Comparison of ENCODE assay signal across 13 cellular contexts in the genomic region with DNA sequence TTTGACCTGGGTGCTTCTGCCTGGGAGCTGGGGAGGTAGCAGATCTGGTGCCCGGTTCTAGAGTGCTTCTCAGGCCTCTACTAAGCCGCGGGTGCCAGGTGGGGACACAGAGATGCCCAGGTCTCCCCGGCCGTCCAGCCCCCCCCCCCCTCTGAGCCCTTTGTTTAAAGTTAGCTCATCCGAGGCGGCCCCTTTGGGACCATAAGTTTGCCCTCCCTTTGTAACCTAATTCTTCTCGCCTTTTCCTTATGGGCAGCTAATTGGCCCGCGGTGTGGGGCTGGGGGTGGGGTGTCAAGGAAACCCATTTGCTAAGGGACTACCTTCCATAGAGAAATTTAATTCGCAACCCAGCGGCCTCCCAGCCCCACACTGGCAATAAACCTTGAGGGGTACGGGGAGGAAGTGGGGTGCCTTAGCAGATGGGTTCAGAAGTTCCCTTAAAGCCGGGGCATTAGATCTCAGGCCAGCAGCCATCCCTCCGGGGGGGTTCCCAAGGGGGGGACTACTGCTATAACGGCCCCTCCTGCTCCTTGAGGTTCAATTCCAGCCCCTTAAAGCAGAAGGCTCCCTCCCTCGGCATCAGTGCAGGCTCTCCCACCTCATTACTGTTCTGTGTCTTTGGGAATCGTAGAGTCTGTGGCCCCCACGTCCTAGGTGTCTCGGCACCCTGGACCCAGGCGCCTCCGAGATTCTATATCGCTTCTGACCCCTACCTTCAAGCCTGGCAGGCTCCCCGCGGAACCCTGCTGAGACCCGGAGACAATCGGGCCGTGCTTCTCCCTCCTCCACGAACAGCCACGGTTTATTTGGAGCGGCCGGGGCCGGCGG. TPM values are rescaled to one million over a fixed set of nuclear protein-coding genes. Genes with fewer than 3 reads are reported as not detected.
A peak's percentile ranks its signal among the peaks of the same experiment; 100 is the strongest.
DNase-seq lines count a peak whose midpoint lies in the region; ATAC-seq and TF ChIP-seq lines count a peak whose summit lies in the region.
"Had no signal": no experiment of that assay in that cellular context is flagged by ENCODE, and none has a peak within 500 bp of the region (broad histone marks: within the 10 kb centered on the region; RNA-seq: fewer than 3 reads in every experiment).

No MANE protein-coding gene starts in this region.

- H4K91ac ChIP-seq in H9 (ENCODE audit: insufficient read length, low read depth, low read length), result no peak overlapping the region

- H4K20me1 ChIP-seq in H9 (ENCODE audit: control insufficient read depth, insufficient read depth, insufficient read length) (peaks cover 3% of the 10 kb centered on the region), OCI-LY7 (ENCODE audit: insufficient read depth, low read length) (no peaks in the 10 kb centered on the region; the same call in 1 of the 2 replicates)

- H3K27ac Mint-ChIP-seq in H9, result no peak overlapping the region
- H3K27ac Mint-ChIP-seq in central memory CD8-positive, alpha-beta T cell (ENCODE audit: low read depth), result no peak overlapping the region
- no peak overlapping the region for H3K27ac Mint-ChIP-seq in naive thymus-derived CD8-positive, alpha-beta T cell

- H3K4me1 ChIP-seq in H9 (ENCODE audit: insufficient read depth, low read length), result no peaks in the 10 kb centered on the region
- peaks cover 30 to 55% (median 55%) of the 10 kb centered on the region in 4 donors for H3K4me1 ChIP-seq in transverse colon
- no peaks in the 10 kb centered on the region for H3K4me1 ChIP-seq in OCI-LY7 (ENCODE audit: insufficient read depth, low read length, poor library complexity, severe bottlenecking)

- no peak for TF ChIP-seq POLR2A in transverse colon (IDR thresholded peaks at IDR 0.05)

- CTCF ChIA-PET in OCI-LY7 (lab: Charles Lee; ENCODE audit: unreplicated experiment), result no interaction called here

- no peak overlapping the region for H3K56ac ChIP-seq in H9 (ENCODE audit: insufficient read length, low read depth, low read length)

- no peaks in the 10 kb centered on the region for H3K9me3 ChIP-seq in H9 (ENCODE audit: control insufficient read depth, low read depth, low read length)
- no peaks in the 10 kb centered on the region for H3K9me3 ChIP-seq in transverse colon
- H3K9me3 ChIP-seq in OCI-LY7 (ENCODE audit: low read length), result no peaks in the 10 kb centered on the region
- H3K9me3 ChIP-seq: tibial nerve had no signal

- no peak overlapping the region for H3T11ph ChIP-seq in H9 (ENCODE audit: low read length)

- in situ Hi-C loops in transverse colon (cut with MboI; ENCODE audit: low pct_ligation_motif_present in 1 of 4, low pct_unique_long_range_greater_than_20kb in 1 of 4, low sequenced_read_pairs in 3 of 4), result loop anchor here in 2 of 4 donors (25.0 kb wide), 2 partner anchors 329 to 404 kb away; a partner anchor contains a TSS

- no peak overlapping the region for H2BK20ac ChIP-seq in H9 (ENCODE audit: low read depth, low read length, poor library complexity, severe bottlenecking)

- no peak overlapping the region for H2BK120ac ChIP-seq in H9 (ENCODE audit: low read depth, low read length, poor library complexity, severe bottlenecking)

- WGBS in H9 (ENCODE audit: extremely low coverage, insufficient read length, low lambda C conversion rate), result no CpG with 5 or more reads among the region's 34 CpGs
- WGBS in transverse colon (ENCODE audit: low coverage in 1 of 2), 2 donors, result 12% methylated on average over 34 of the region's 34 CpGs; no CpG with 5 or more reads in 1 of the 2 donors

- no peak overlapping the region for H2BK5ac ChIP-seq in H9 (ENCODE audit: insufficient read length, low read length)

- POLR2A ChIA-PET in naive thymus-derived CD8-positive, alpha-beta T cell (lab: Charles Lee), result no interaction called here
- POLR2A ChIA-PET in OCI-LY7 (lab: Charles Lee), result no interaction called here

- no peaks in the 10 kb centered on the region for H3K9me2 ChIP-seq in OCI-LY7 (ENCODE audit: insufficient read depth, low read length)

- H3K14ac ChIP-seq in H9 (ENCODE audit: insufficient read depth, low read length), result no peak overlapping the region

- H4K8ac ChIP-seq in H9 (replicated peaks; ENCODE audit: insufficient read length, low read depth, low read length), result no peak overlapping the region

- H3K4me3 ChIP-seq in AG10803 (ENCODE audit: low read length) (peak overlapping the region; percentile 68), transverse colon (no peak overlapping the region), OCI-LY7 (ENCODE audit: low read depth, low read length, poor library complexity, severe bottlenecking) (no peak overlapping the region)

- no peak overlapping the region for H3K27ac ChIP-seq in H9 (ENCODE audit: insufficient read length, low read depth, low read length)
- H3K27ac ChIP-seq in transverse colon, result no peak overlapping the region
- no peak overlapping the region for H3K27ac ChIP-seq in OCI-LY7 (ENCODE audit: low read depth, low read length, poor library complexity, severe bottlenecking)
- H3K27ac ChIP-seq: tibial nerve had no signal

- no TSS peak for BruUV-seq in OCI-LY7 (replicated peaks; lab: Mats Ljungman, UMichigan)

- H3K18ac ChIP-seq in H9 (ENCODE audit: insufficient read length, low read depth, low read length), result no peak overlapping the region

- H3K27me3 ChIP-seq in H9 (ENCODE audit: insufficient read depth, low read length) (peaks cover 89% of the 10 kb centered on the region), transverse colon (peaks cover 100% of the 10 kb centered on the region)

- no peak overlapping the region for H3K23ac ChIP-seq in H9 (ENCODE audit: insufficient read length, low read depth, low read length)

- peak overlapping the region; percentile 38 to 81 for H3K4me3 Mint-ChIP-seq in H9
- H3K4me3 Mint-ChIP-seq in central memory CD8-positive, alpha-beta T cell, result peak overlapping the region; percentile 16
- peak overlapping the region; percentile 15 to 86 (median 63) for H3K4me3 Mint-ChIP-seq in naive thymus-derived CD8-positive, alpha-beta T cell

- H3K4me2 ChIP-seq in H9 (ENCODE audit: insufficient read depth, insufficient read length, low read length) (peak overlapping the region; percentile 84), OCI-LY7 (ENCODE audit: low read length) (no peak overlapping the region)

- H3K79me2 ChIP-seq in H9 (ENCODE audit: insufficient read depth, low read length) (no peaks in the 10 kb centered on the region), OCI-LY7 (ENCODE audit: insufficient read depth, low read depth, low read length) (no peaks in the 10 kb centered on the region)

- peaks cover 21% of the 10 kb centered on the region for H3K23me2 ChIP-seq in H9 (ENCODE audit: insufficient read length, low read depth, low read length, poor library complexity, severe bottlenecking)

- H3K36me3 Mint-ChIP-seq in H9 (ENCODE audit: insufficient read depth in 1 of 3, low read depth in 3 of 3), result no peaks in the 10 kb centered on the region; a peak in 2 of 7 replicates
- peaks cover 11% of the 10 kb centered on the region for H3K36me3 Mint-ChIP-seq in central memory CD8-positive, alpha-beta T cell (ENCODE audit: insufficient read depth)
- no peaks in the 10 kb centered on the region for H3K36me3 Mint-ChIP-seq in naive thymus-derived CD8-positive, alpha-beta T cell

- peaks cover 3 to 7% of the 10 kb centered on the region in 2 experiments; a peak in 4 of 5 replicates for H3K9me3 Mint-ChIP-seq in H9
- no peaks in the 10 kb centered on the region for H3K9me3 Mint-ChIP-seq in central memory CD8-positive, alpha-beta T cell
- no peaks in the 10 kb centered on the region for H3K9me3 Mint-ChIP-seq in naive thymus-derived CD8-positive, alpha-beta T cell

- no peak for DNase-seq in AG10803 (ENCODE audit: low read depth)
- peak; percentile 47 for DNase-seq in H9
- DNase-seq in central memory CD8-positive, alpha-beta T cell (ENCODE audit: low spot score in 2 of 2), result no peak
- peak in 1 of 10 donors; percentile 33 for DNase-seq in naive thymus-derived CD8-positive, alpha-beta T cell
- no peak for DNase-seq in transverse colon
- no peak for DNase-seq in DMS79 treated with DMSO at 0.1 percent for 48 hours (lab: John Stamatoyannopoulos, UW)
- DNase-seq in OCI-LY7 (ENCODE audit: low spot score), result no peak
- DNase-seq: MM.1S, RPMI8226 had no signal

- no peaks in the 10 kb centered on the region for H3K36me3 ChIP-seq in transverse colon
- H3K36me3 ChIP-seq in OCI-LY7 (ENCODE audit: insufficient read depth, low read length), result no peaks in the 10 kb centered on the region
- H3K36me3 ChIP-seq: tibial nerve had no signal

- no peak for ATAC-seq in central memory CD8-positive, alpha-beta T cell (replicated peaks; ENCODE audit: extremely low read depth, poor library complexity, severe bottlenecking)
- ATAC-seq in naive thymus-derived CD8-positive, alpha-beta T cell, result no peak
- no peak for ATAC-seq in GM19467 (IDR thresholded peaks at IDR 0.05; ENCODE audit: unreplicated experiment)

- peaks cover 23 to 50% of the 10 kb centered on the region in 2 experiments for H3K4me1 Mint-ChIP-seq in H9
- H3K4me1 Mint-ChIP-seq in central memory CD8-positive, alpha-beta T cell, result peaks cover 13% of the 10 kb centered on the region
- peaks cover 11 to 54% (median 40%) of the 10 kb centered on the region in 4 donors for H3K4me1 Mint-ChIP-seq in naive thymus-derived CD8-positive, alpha-beta T cell

- no peak overlapping the region for H3K9ac ChIP-seq in H9 (ENCODE audit: extremely low read depth, insufficient read length, low read length)

- H3K27me3 Mint-ChIP-seq in H9 (ENCODE audit: low read depth), result peaks cover 99% of the 10 kb centered on the region
- peaks cover 80% of the 10 kb centered on the region for H3K27me3 Mint-ChIP-seq in central memory CD8-positive, alpha-beta T cell
- H3K27me3 Mint-ChIP-seq in naive thymus-derived CD8-positive, alpha-beta T cell, result peaks cover 32 to 86% (median 44%) of the 10 kb centered on the region in 5 donors

- no peak overlapping the region for H2BK15ac ChIP-seq in H9 (ENCODE audit: low read depth, low read length)

- H3K4ac ChIP-seq in H9 (ENCODE audit: low read depth, low read length), result no peak overlapping the region

- intact Hi-C loops in transverse colon (cut with DNase I; ENCODE audit: low total_unique reads), result loop anchor here (5.0 kb wide), 1 partner anchor 319 kb away; no protein-coding TSS in a partner anchor
- intact Hi-C loops in OCI-LY7 (cut with micrococcal nuclease; ENCODE audit: unreplicated experiment), result no loop called here

- H2AK5ac ChIP-seq in H9 (ENCODE audit: insufficient read length, low read length), result no peak overlapping the region

- no peak overlapping the region for H4K5ac ChIP-seq in H9 (ENCODE audit: insufficient read length, low read depth, low read length)

- no peak overlapping the region for H2BK12ac ChIP-seq in H9 (ENCODE audit: insufficient read length, low read depth, low read length)

- no peak for TF ChIP-seq EP300 in transverse colon (IDR thresholded peaks at IDR 0.05; ENCODE audit: low read depth)

- H2AFZ ChIP-seq in H9 (ENCODE audit: low read length), result no peak overlapping the region
- H2AFZ ChIP-seq in OCI-LY7 (ENCODE audit: low read length), result no peak overlapping the region

- TF ChIP-seq CTCF in AG10803 (conservative IDR thresholded peaks at IDR 0.05; ENCODE audit: low read length), result no peak
- no peak for TF ChIP-seq CTCF in H9 (conservative IDR thresholded peaks at IDR 0.05)
- TF ChIP-seq CTCF in transverse colon (IDR thresholded peaks at IDR 0.05), result no peak
- no peak for TF ChIP-seq CTCF in OCI-LY7 (conservative IDR thresholded peaks at IDR 0.05; ENCODE audit: low read length)

- no peaks in the 10 kb centered on the region for H3K79me1 ChIP-seq in H9 (ENCODE audit: insufficient read depth, low read depth, low read length, poor library complexity, severe bottlenecking)

RNA-seq across cellular contexts. Expression of a gene that starts 1.7 kb away (rescaled TPM):
- total RNA-seq in H9 (2021) (1.9 and 2.7 TPM in 2 replicates), transverse colon (1 to 10 TPM; 1.8 to 8.2 (median 2.9) TPM), OCI-LY7 (2022) (not detected in 2 replicates)
- total RNA-seq in naive thymus-derived CD8-positive, alpha-beta T cell, result not detected
- polyA plus RNA-seq in naive thymus-derived CD8-positive, alpha-beta T cell, result not detected
- total RNA-seq in OCI-LY7 (2014; rRNA removed; shearing (Covaris generic)), result not detected in 2 replicates

RNA-seq across cellular contexts. Expression of a gene that starts 24.6 kb away (rescaled TPM):
- total RNA-seq in H9 (2021), result not detected in 2 replicates
- not detected for total RNA-seq in naive thymus-derived CD8-positive, alpha-beta T cell
- not detected for polyA plus RNA-seq in naive thymus-derived CD8-positive, alpha-beta T cell
- total RNA-seq in transverse colon, result not detected
- not detected in 2 replicates for total RNA-seq in OCI-LY7 (2014; rRNA removed; shearing (Covaris generic))
- not detected in 2 replicates for total RNA-seq in OCI-LY7 (2022)
- total RNA-seq: Daoy, dermis microvascular lymphatic vessel endothelial cell, tibial nerve had no signal
